In the genomic region with DNA sequence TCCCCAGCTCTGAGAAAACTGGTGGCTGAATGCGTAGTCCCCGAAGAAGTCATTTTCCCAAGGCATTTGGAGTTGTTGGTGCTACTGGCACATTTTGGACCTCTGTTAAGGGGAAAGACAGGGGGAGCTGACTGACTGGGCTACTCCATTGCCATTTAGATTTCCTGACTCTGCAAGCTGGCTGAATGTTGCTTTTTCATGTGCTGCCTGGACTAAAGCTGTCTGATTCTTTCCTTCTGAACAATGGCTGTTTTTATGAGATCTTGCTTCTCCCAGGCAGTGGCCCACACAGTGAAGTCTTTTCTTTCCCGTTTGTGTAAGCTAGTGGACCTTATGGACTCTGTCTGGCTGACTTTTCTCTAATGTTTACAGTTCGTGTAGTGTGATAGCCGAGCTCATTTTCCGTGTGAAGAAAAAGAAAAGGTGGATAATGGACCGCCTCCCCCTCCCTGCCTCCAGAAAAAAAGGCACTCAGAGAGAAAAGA, we compare ENCODE assay signal across 1 cellular context.
TF ChIP-seq lines count a peak whose summit lies in the region.

No MANE protein-coding gene starts in this region.

TF ChIP-seq in GM23338, 12 proteins besides CTCF, POLR2A, EP300 and RAD21 (continued from another document):
- TF ChIP-seq, protein P1, sequence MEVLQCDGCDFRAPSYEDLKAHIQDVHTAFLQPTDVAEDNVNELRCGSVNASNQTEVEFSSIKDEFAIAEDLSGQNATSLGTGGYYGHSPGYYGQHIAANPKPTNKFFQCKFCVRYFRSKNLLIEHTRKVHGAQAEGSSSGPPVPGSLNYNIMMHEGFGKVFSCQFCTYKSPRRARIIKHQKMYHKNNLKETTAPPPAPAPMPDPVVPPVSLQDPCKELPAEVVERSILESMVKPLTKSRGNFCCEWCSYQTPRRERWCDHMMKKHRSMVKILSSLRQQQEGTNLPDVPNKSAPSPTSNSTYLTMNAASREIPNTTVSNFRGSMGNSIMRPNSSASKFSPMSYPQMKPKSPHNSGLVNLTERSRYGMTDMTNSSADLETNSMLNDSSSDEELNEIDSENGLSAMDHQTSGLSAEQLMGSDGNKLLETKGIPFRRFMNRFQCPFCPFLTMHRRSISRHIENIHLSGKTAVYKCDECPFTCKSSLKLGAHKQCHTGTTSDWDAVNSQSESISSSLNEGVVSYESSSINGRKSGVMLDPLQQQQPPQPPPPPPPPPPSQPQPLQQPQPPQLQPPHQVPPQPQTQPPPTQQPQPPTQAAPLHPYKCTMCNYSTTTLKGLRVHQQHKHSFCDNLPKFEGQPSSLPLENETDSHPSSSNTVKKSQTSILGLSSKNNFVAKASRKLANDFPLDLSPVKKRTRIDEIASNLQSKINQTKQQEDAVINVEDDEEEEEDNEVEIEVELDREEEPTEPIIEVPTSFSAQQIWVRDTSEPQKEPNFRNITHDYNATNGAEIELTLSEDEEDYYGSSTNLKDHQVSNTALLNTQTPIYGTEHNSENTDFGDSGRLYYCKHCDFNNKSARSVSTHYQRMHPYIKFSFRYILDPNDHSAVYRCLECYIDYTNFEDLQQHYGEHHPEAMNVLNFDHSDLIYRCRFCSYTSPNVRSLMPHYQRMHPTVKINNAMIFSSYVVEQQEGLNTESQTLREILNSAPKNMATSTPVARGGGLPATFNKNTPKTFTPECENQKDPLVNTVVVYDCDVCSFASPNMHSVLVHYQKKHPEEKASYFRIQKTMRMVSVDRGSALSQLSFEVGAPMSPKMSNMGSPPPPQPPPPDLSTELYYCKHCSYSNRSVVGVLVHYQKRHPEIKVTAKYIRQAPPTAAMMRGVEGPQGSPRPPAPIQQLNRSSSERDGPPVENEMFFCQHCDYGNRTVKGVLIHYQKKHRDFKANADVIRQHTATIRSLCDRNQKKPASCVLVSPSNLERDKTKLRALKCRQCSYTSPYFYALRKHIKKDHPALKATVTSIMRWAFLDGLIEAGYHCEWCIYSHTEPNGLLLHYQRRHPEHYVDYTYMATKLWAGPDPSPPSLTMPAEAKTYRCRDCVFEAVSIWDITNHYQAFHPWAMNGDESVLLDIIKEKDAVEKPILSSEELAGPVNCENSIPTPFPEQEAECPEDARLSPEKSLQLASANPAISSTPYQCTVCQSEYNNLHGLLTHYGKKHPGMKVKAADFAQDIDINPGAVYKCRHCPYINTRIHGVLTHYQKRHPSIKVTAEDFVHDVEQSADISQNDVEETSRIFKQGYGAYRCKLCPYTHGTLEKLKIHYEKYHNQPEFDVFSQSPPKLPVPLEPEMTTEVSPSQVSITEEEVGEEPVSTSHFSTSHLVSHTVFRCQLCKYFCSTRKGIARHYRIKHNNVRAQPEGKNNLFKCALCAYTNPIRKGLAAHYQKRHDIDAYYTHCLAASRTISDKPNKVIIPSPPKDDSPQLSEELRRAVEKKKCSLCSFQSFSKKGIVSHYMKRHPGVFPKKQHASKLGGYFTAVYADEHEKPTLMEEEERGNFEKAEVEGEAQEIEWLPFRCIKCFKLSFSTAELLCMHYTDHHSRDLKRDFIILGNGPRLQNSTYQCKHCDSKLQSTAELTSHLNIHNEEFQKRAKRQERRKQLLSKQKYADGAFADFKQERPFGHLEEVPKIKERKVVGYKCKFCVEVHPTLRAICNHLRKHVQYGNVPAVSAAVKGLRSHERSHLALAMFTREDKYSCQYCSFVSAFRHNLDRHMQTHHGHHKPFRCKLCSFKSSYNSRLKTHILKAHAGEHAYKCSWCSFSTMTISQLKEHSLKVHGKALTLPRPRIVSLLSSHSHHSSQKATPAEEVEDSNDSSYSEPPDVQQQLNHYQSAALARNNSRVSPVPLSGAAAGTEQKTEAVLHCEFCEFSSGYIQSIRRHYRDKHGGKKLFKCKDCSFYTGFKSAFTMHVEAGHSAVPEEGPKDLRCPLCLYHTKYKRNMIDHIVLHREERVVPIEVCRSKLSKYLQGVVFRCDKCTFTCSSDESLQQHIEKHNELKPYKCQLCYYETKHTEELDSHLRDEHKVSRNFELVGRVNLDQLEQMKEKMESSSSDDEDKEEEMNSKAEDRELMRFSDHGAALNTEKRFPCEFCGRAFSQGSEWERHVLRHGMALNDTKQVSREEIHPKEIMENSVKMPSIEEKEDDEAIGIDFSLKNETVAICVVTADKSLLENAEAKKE (CRISPR knock-in tag; IDR thresholded peaks at IDR 0.05), result no peak
- TF ChIP-seq JUNB (IDR thresholded peaks at IDR 0.05; ENCODE audit: unreplicated experiment), result no peak
- TF ChIP-seq, protein P2, sequence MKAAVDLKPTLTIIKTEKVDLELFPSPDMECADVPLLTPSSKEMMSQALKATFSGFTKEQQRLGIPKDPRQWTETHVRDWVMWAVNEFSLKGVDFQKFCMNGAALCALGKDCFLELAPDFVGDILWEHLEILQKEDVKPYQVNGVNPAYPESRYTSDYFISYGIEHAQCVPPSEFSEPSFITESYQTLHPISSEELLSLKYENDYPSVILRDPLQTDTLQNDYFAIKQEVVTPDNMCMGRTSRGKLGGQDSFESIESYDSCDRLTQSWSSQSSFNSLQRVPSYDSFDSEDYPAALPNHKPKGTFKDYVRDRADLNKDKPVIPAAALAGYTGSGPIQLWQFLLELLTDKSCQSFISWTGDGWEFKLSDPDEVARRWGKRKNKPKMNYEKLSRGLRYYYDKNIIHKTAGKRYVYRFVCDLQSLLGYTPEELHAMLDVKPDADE (IDR thresholded peaks at IDR 0.05), result no peak
- no peak for TF ChIP-seq STAT1 (IDR thresholded peaks at IDR 0.05; ENCODE audit: unreplicated experiment)
- no peak for TF ChIP-seq CREB1 (CRISPR knock-in tag; IDR thresholded peaks at IDR 0.05; ENCODE audit: low read depth)
- TF ChIP-seq EZH2phosphoT487 (IDR thresholded peaks at IDR 0.05; ENCODE audit: unreplicated experiment), result no peak
- no peak for TF ChIP-seq POLR2AphosphoS5 (IDR thresholded peaks at IDR 0.05; ENCODE audit: low read depth)
- no peak for TF ChIP-seq NANOG (IDR thresholded peaks at IDR 0.05; ENCODE audit: borderline replicate concordance)
- no peak for TF ChIP-seq EZH2 (IDR thresholded peaks at IDR 0.05; ENCODE audit: low read depth, unreplicated experiment)
